In genomic region chr1:198318092-198318491, GRCh38 we compare ENCODE assay signal across 1 cellular context.
TF ChIP-seq lines count a peak whose summit lies in the region.

No MANE protein-coding gene starts in this region.

TF ChIP-seq in IMR-90, 13 proteins besides CTCF, POLR2A, EP300 and RAD21 (continued from another document):
- no peak for TF ChIP-seq SMC3 (IDR thresholded peaks at IDR 0.05; ENCODE audit: low read depth, low read length)
- TF ChIP-seq MXI1 (IDR thresholded peaks at IDR 0.05; ENCODE audit: borderline replicate concordance, low read depth, low read length) = no peak
- TF ChIP-seq CHD1 (IDR thresholded peaks at IDR 0.05; ENCODE audit: low read depth, low read length) = no peak
- no peak for TF ChIP-seq MAZ (IDR thresholded peaks at IDR 0.05; ENCODE audit: borderline replicate concordance, low read depth, low read length)
- TF ChIP-seq NFE2L2 (IDR thresholded peaks at IDR 0.05; ENCODE audit: low read depth, low read length) = no peak
- TF ChIP-seq USF2 (IDR thresholded peaks at IDR 0.05; ENCODE audit: low read depth, low read length) = no peak
- TF ChIP-seq CEBPB (IDR thresholded peaks at IDR 0.05; ENCODE audit: low read depth, low read length) = no peak
- TF ChIP-seq MAFK (IDR thresholded peaks at IDR 0.05; ENCODE audit: low read depth, low read length) = no peak
- TF ChIP-seq BHLHE40 (IDR thresholded peaks at IDR 0.05; ENCODE audit: low read depth, low read length) = no peak
- TF ChIP-seq RCOR1 (IDR thresholded peaks at IDR 0.05; ENCODE audit: insufficient replicate concordance, low read length) = no peak
- no peak for TF ChIP-seq RFX5 (IDR thresholded peaks at IDR 0.05; ENCODE audit: low read depth, low read length)
- TF ChIP-seq FOS (IDR thresholded peaks at IDR 0.05; ENCODE audit: low read depth, low read length) = no peak
TF ChIP-seq in IMR-90: peak in this region for 0.
